ENCODE assay signal across 14 cellular contexts in genomic region chr13:48530833-48531232, GRCh38.
DNase-seq lines count a peak whose midpoint lies in the region; ATAC-seq and TF ChIP-seq lines count a peak whose summit lies in the region.
"Had no signal": no experiment of that assay in that cellular context is flagged by ENCODE, and none has a peak within 500 bp of the region (broad histone marks: within the 10 kb centered on the region; RNA-seq: fewer than 3 reads in every experiment).

No MANE protein-coding gene starts in this region.

- H3K79me2 ChIP-seq in MM.1S (ENCODE audit: low read length) = no peaks in the 10 kb centered on the region

- peak overlapping the region; percentile 99 for H3K27ac Mint-ChIP-seq in activated naive CD4-positive, alpha-beta T cell treated with anti-CD3 and anti-CD28 coated beads, Interleukin-2, amount 50 U/mL, for 24 hours
- H3K27ac Mint-ChIP-seq: GM23338 had no signal

- no peaks in the 10 kb centered on the region for H3K27me3 Mint-ChIP-seq in activated naive CD4-positive, alpha-beta T cell treated with anti-CD3 and anti-CD28 coated beads, Interleukin-2, amount 50 U/mL, for 24 hours

- H3K9ac ChIP-seq in MM.1S (ENCODE audit: low read length) = no peak overlapping the region
- H3K9ac ChIP-seq in subcutaneous abdominal adipose tissue (ENCODE audit: low read length in 5 of 5) = no peak overlapping the region
- H3K9ac ChIP-seq: KMS-11 had no signal

- no peak for ATAC-seq in HG03097 (IDR thresholded peaks at IDR 0.05; ENCODE audit: low FRiP score, unreplicated experiment)
- ATAC-seq: GM23338 had no signal

- H3K36me3 ChIP-seq in MM.1S (replicated peaks; ENCODE audit: insufficient read depth, low read length) (no peaks in the 10 kb centered on the region), subcutaneous abdominal adipose tissue (ENCODE audit: control insufficient read depth in 5 of 5, insufficient read depth in 5 of 5, low read length in 5 of 5) (no peaks in the 10 kb centered on the region)
- no peaks in the 10 kb centered on the region for H3K36me3 ChIP-seq in effector memory CD4-positive, alpha-beta T cell (ENCODE audit: control insufficient read depth, insufficient read depth, low read length)
- H3K36me3 ChIP-seq: upper lobe of left lung had no signal

- H3K4me3 ChIP-seq in MM.1S (ENCODE audit: low read length) = no peak overlapping the region
- H3K4me3 ChIP-seq in effector memory CD4-positive, alpha-beta T cell (ENCODE audit: insufficient read depth, low read depth, low read length, poor library complexity, severe bottlenecking) = peak overlapping the region; percentile 83
- no peak overlapping the region for H3K4me3 ChIP-seq in subcutaneous abdominal adipose tissue (ENCODE audit: low read depth in 1 of 5, low read length in 5 of 5)

- no peaks in the 10 kb centered on the region for H3K27me3 ChIP-seq in MM.1S (replicated peaks; ENCODE audit: insufficient read depth, low read length)
- H3K27me3 ChIP-seq in effector memory CD4-positive, alpha-beta T cell (replicated peaks; ENCODE audit: control insufficient read depth, insufficient read depth, low read length, poor library complexity, severe bottlenecking) = no peaks in the 10 kb centered on the region
- H3K27me3 ChIP-seq in subcutaneous abdominal adipose tissue (ENCODE audit: control insufficient read depth in 5 of 5, insufficient read depth in 4 of 5, low read length in 5 of 5) = no peaks in the 10 kb centered on the region
- H3K27me3 ChIP-seq: upper lobe of left lung had no signal

- no peaks in the 10 kb centered on the region for H3K9me3 ChIP-seq in MM.1S (replicated peaks; ENCODE audit: insufficient read depth, low read length)
- H3K9me3 ChIP-seq in effector memory CD4-positive, alpha-beta T cell (ENCODE audit: control insufficient read depth, low read length) = no peaks in the 10 kb centered on the region
- no peaks in the 10 kb centered on the region for H3K9me3 ChIP-seq in subcutaneous abdominal adipose tissue (ENCODE audit: control insufficient read depth in 5 of 5, low read length in 5 of 5)
- H3K9me3 ChIP-seq: upper lobe of left lung had no signal

- peak overlapping the region; percentile 95 for H3K4me3 Mint-ChIP-seq in activated naive CD4-positive, alpha-beta T cell treated with anti-CD3 and anti-CD28 coated beads, Interleukin-2, amount 50 U/mL, for 24 hours

- TF ChIP-seq CTCF in MM.1S (IDR thresholded peaks at IDR 0.05; ENCODE audit: low read length) = no peak

- peaks cover 31% of the 10 kb centered on the region for H3K4me1 Mint-ChIP-seq in activated naive CD4-positive, alpha-beta T cell treated with anti-CD3 and anti-CD28 coated beads, Interleukin-2, amount 50 U/mL, for 24 hours

- no peak overlapping the region for H3K27ac ChIP-seq in MM.1S (ENCODE audit: low read length)
- peak overlapping the region; percentile 96 for H3K27ac ChIP-seq in effector memory CD4-positive, alpha-beta T cell (ENCODE audit: insufficient read depth, low read length, poor library complexity, severe bottlenecking)
- peak overlapping the region; percentile 92 for H3K27ac ChIP-seq in subcutaneous abdominal adipose tissue (ENCODE audit: low read depth, low read length)
- H3K27ac ChIP-seq: KMS-11 had no signal

- H3F3A ChIP-seq in MM.1S (ENCODE audit: insufficient read depth, low read length) = no peaks in the 10 kb centered on the region

- peak overlapping the region; percentile 83; the same call in 1 of the 2 replicates for H3K4me2 ChIP-seq in MM.1S (ENCODE audit: low read depth, low read length)
- H3K4me2 ChIP-seq: KMS-11 had no signal

- DNase-seq in activated naive CD4-positive, alpha-beta T cell treated with anti-CD3 and anti-CD28 coated beads, Interleukin-2, amount 50 U/mL, for 16 hours = no peak
- DNase-seq in MM.1S (no peak), NCI-H1092 (lab: John Stamatoyannopoulos, UW) (no peak)
- DNase-seq in effector memory CD4-positive, alpha-beta T cell = no peak
- no peak for DNase-seq in stimulated activated CD8-positive, alpha-beta memory T cell treated with anti-CD3 and anti-CD28 coated beads, Interleukin-4, amount 100 ng/mL, for 48 hours
- DNase-seq: amniotic stem cell, NCI-H187, Right ventricle myocardium superior, upper lobe of left lung had no signal

- no peak overlapping the region for H2AFZ ChIP-seq in MM.1S (ENCODE audit: low read length)

- H3K9me2 ChIP-seq in MM.1S (replicated peaks; ENCODE audit: insufficient read depth, low read length) = no peaks in the 10 kb centered on the region

- peaks cover 5% of the 10 kb centered on the region for H3K9me3 Mint-ChIP-seq in activated naive CD4-positive, alpha-beta T cell treated with anti-CD3 and anti-CD28 coated beads, Interleukin-2, amount 50 U/mL, for 24 hours

- no peaks in the 10 kb centered on the region for H4K20me1 ChIP-seq in MM.1S (ENCODE audit: insufficient read depth, low read length)

- peaks cover 6% of the 10 kb centered on the region; the same call in 1 of the 2 replicates for H3K4me1 ChIP-seq in MM.1S (ENCODE audit: low read length)
- H3K4me1 ChIP-seq in effector memory CD4-positive, alpha-beta T cell (ENCODE audit: control insufficient read depth, insufficient read depth, low read length, poor library complexity, severe bottlenecking) = peaks cover 18% of the 10 kb centered on the region
- peaks cover 0 to 41% (median 29%) of the 10 kb centered on the region in 5 donors for H3K4me1 ChIP-seq in subcutaneous abdominal adipose tissue (ENCODE audit: control insufficient read depth in 5 of 5, insufficient read depth in 5 of 5, low read length in 5 of 5)

- no peaks in the 10 kb centered on the region for H3K36me3 Mint-ChIP-seq in activated naive CD4-positive, alpha-beta T cell treated with anti-CD3 and anti-CD28 coated beads, Interleukin-2, amount 50 U/mL, for 24 hours
